ENCODE assay signal across 31 cellular contexts in the genomic region with DNA sequence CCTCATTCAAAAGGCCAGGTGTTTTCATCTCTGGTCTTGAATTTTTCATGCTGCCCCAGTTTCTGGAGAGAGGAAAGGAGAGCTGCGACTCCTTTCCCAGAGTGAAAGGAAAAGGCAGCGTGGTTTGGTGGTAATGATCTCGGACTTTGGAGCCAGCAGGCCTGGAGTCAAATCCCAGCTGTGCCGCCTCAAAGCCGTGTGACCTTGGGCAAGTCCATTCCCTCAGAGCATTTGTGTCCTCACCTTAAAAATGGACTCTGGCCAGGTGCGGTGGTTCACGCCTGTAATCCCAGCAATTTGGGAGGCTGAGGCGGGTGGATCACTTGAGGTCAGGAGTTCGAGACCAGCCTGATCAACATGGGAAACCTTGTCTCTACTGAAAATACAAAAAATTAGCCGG. TPM values are rescaled to one million over a fixed set of nuclear protein-coding genes. Genes with fewer than 3 reads are reported as not detected.
"Had no signal": no experiment of that assay in that cellular context is flagged by ENCODE, and none has a peak within 500 bp of the region (broad histone marks: within the 10 kb centered on the region; RNA-seq: fewer than 3 reads in every experiment).

No MANE protein-coding gene starts in this region.

- H2AFZ ChIP-seq: neural progenitor cell, parathyroid adenoma had no signal

- H3K4me3 ChIP-seq: neural progenitor cell, ovary, psoas muscle, skin epidermis, suprapubic skin, testis, tibial artery, upper lobe of left lung, vagina had no signal

- FAIRE-seq: urothelium cell line had no signal

- DNase-seq: naive thymus-derived CD4-positive, alpha-beta T cell; natural killer cell; nucleus accumbens; ovary; stimulated activated CD4-positive, alpha-beta T cell treated with anti-CD3 and anti-CD28 coated beads, Interleukin-15, amount 100 ng/mL, for 24 hours; stimulated activated CD4-positive, alpha-beta T cell treated with anti-CD3 and anti-CD28 coated beads, Interleukin-2, amount 100 ng/mL, for 24 hours; stimulated activated CD4-positive, alpha-beta T cell treated with anti-CD3 and anti-CD28 coated beads, Interleukin-2, amount 100 ng/mL, for 48 hours; stimulated activated CD4-positive, alpha-beta T cell treated with anti-CD3 and anti-CD28 coated beads, Interleukin-4, amount 100 ng/mL, for 24 hours; stimulated activated naive CD4-positive, alpha-beta T cell; stimulated activated naive CD8-positive, alpha-beta T cell treated with anti-CD3 and anti-CD28 coated beads, Interleukin-15, amount 100 ng/mL, for 72 hours; stimulated activated naive CD8-positive, alpha-beta T cell treated with anti-CD3 and anti-CD28 coated beads, Interleukin-15, Interleukin-2, amounts not matched to agents 100 U/mL and 50 U/mL, for 24 hours; substantia nigra; testis; tibial artery; trophoblast cell; upper lobe of left lung had no signal

- H3K79me2 ChIP-seq: parathyroid adenoma had no signal

- H3K4me2 ChIP-seq: neural progenitor cell had no signal

- H3K27ac ChIP-seq: neural progenitor cell, neutrophil, ovary, parathyroid adenoma, psoas muscle, skin epidermis, suprapubic skin, testis, tibial artery, upper lobe of left lung, vagina had no signal

- ATAC-seq: naive thymus-derived CD4-positive, alpha-beta T cell; natural killer cell; psoas muscle; right cardiac atrium; sciatic nerve; stimulated activated effector memory CD8-positive, alpha-beta T cell treated with anti-CD3 and anti-CD28 coated beads, Interleukin-12 subunit alpha, Interleukin-12 subunit beta, amount 100 ng/mL, for 72 hours; stimulated activated naive CD8-positive, alpha-beta T cell treated with anti-CD3 and anti-CD28 coated beads, Interleukin-15, amount 100 ng/mL, for 72 hours; stimulated activated naive CD8-positive, alpha-beta T cell treated with anti-CD3 and anti-CD28 coated beads, Interleukin-15, Interleukin-2, amounts not matched to agents 100 U/mL and 50 U/mL, for 24 hours had no signal

- H3K36me3 ChIP-seq: neural progenitor cell, neutrophil, ovary, suprapubic skin, tibial artery, upper lobe of left lung, vagina had no signal

- H3K9ac ChIP-seq: neural progenitor cell, parathyroid adenoma had no signal

- H3K9me3 ChIP-seq: neutrophil, ovary, psoas muscle, suprapubic skin, testis, tibial artery, upper lobe of left lung, vagina had no signal

- H3K27me3 ChIP-seq: neural progenitor cell, neutrophil, ovary, testis, upper lobe of left lung, vagina had no signal

- H3K4me1 ChIP-seq: testis had no signal

RNA-seq across cellular contexts. Expression of a gene that starts 4.7 kb away (rescaled TPM):
- total RNA-seq: naive thymus-derived CD4-positive, alpha-beta T cell; natural killer cell; omental fat pad; psoas muscle; renal cortical epithelial cell; right cardiac atrium; sciatic nerve; vagina had no signal
- polyA plus RNA-seq: naive thymus-derived CD4-positive, alpha-beta T cell had no signal

RNA-seq across cellular contexts. Expression of a gene that starts 28.9 kb away (rescaled TPM):
- total RNA-seq: naive thymus-derived CD4-positive, alpha-beta T cell; natural killer cell; psoas muscle had no signal
- polyA plus RNA-seq: naive thymus-derived CD4-positive, alpha-beta T cell had no signal

RNA-seq across cellular contexts. Expression of a gene that starts 58.0 kb away (rescaled TPM):
- total RNA-seq: naive thymus-derived CD4-positive, alpha-beta T cell; natural killer cell; progenitor cell of endocrine pancreas had no signal
- polyA plus RNA-seq: naive thymus-derived CD4-positive, alpha-beta T cell; neural cell had no signal
